ENCODE assay signal across 16 cellular contexts in the genomic region with DNA sequence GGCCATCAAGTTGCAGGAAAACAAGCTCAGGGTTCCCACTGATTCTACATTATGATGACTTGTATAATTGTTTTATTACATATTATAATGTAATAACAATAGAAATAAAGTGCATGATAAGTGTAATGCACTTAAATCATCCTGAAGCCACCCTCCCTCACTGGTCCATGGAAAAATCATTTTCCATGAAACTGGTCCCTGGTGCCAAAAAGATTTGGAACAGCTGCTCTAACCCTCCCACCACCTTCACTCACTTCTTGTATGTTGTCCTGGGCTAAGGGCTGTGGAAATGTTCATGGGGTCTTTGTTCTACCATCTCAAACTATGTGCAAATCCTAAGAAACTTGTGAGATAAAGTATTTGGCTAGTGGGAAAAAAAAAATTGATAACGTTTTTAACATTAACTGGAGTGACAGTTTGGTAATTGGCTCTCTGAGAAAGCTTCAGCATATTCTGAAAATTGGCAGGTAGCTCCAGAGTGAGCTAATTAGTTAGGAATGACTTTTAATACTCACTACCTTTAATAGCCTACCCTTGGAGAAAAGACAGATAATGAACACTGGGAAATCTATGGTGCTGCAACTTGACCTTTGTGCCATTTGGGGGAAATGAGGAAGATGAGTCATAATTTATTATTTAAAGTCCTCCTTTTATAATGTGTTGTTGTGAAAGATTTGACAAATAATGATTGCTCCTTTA.
DNase-seq lines count a peak whose midpoint lies in the region; ATAC-seq, FAIRE-seq and TF ChIP-seq lines count a peak whose summit lies in the region.
"Had no signal": no experiment of that assay in that cellular context is flagged by ENCODE, and none has a peak within 500 bp of the region (broad histone marks: within the 10 kb centered on the region; RNA-seq: fewer than 3 reads in every experiment).

No MANE protein-coding gene starts in this region.

- no peaks in the 10 kb centered on the region for H3K9me3 ChIP-seq in A673 (ENCODE audit: low read depth, low read length, poor library complexity, severe bottlenecking)
- H3K9me3 ChIP-seq in HCT116 (ENCODE audit: control insufficient read depth in 1 of 2, insufficient read depth in 1 of 2, low read depth in 1 of 2, low read length in 2 of 2), result no peaks in the 10 kb centered on the region
- no peaks in the 10 kb centered on the region for H3K9me3 ChIP-seq in astrocyte (ENCODE audit: insufficient read depth, low read depth, low read length)
- no peaks in the 10 kb centered on the region for H3K9me3 ChIP-seq in keratinocyte (ENCODE audit: control insufficient read depth, low read depth, low read length)

- peaks cover 6% of the 10 kb centered on the region for H3K36me3 Mint-ChIP-seq in astrocyte (ENCODE audit: low read depth, unreplicated experiment)
- H3K36me3 Mint-ChIP-seq: activated naive CD8-positive, alpha-beta T cell treated with anti-CD3 and anti-CD28 coated beads, Interleukin-2, amount 10 ng/mL, durations not matched to agents 7 days and 5 days had no signal

- peak overlapping the region; percentile 54 for H3K4me2 ChIP-seq in HCT116 (ENCODE audit: low read length)
- no peak overlapping the region for H3K4me2 ChIP-seq in astrocyte (ENCODE audit: low read length)
- H3K4me2 ChIP-seq in keratinocyte (ENCODE audit: control insufficient read depth, extremely low read depth, insufficient read depth, low read depth, low read length), result peak overlapping the region; percentile 72

- no peaks in the 10 kb centered on the region for H3K27me3 ChIP-seq in A673 (replicated peaks; ENCODE audit: insufficient read depth, low read depth, low read length, poor library complexity)
- no peaks in the 10 kb centered on the region for H3K27me3 ChIP-seq in HCT116 (ENCODE audit: insufficient read depth, low read length)
- H3K27me3 ChIP-seq in astrocyte (ENCODE audit: insufficient read depth, low read length), result no peaks in the 10 kb centered on the region
- no peaks in the 10 kb centered on the region for H3K27me3 ChIP-seq in keratinocyte (ENCODE audit: control insufficient read depth, extremely low read depth, insufficient read depth, low read length)

- TF ChIP-seq CTCF in A673 (conservative IDR thresholded peaks at IDR 0.05; ENCODE audit: low read depth, low read length) (no peak), HCT116 (IDR thresholded peaks at IDR 0.05 in 2 of 3, conservative IDR thresholded peaks at IDR 0.05 in 1 of 3; ENCODE audit: borderline replicate concordance in 1 of 3, insufficient read depth in 1 of 3, low read depth in 2 of 3, low read length in 2 of 3) (no peak), astrocyte (IDR thresholded peaks at IDR 0.05; ENCODE audit: insufficient read depth, low read depth, low read length) (no peak), keratinocyte (optimal IDR thresholded peaks at IDR 0.05 in 1 of 3, IDR thresholded peaks at IDR 0.05 in 1 of 3, conservative IDR thresholded peaks at IDR 0.05 in 1 of 3; ENCODE audit: extremely low read depth in 1 of 3, insufficient read depth in 2 of 3, low read length in 3 of 3) (no peak)

- H3K27ac ChIP-seq in A673 (ENCODE audit: low read depth, low read length, poor library complexity, severe bottlenecking) (no peak overlapping the region), HCT116 (ENCODE audit: low read depth, low read length) (peak overlapping the region; percentile 68), astrocyte (ENCODE audit: low read depth, low read length) (no peak overlapping the region), keratinocyte (ENCODE audit: control insufficient read depth, insufficient read depth, low read length) (peak overlapping the region; percentile 75), substantia nigra (ENCODE audit: low read depth, low read length, poor library complexity, severe bottlenecking) (no peak overlapping the region)
- H3K27ac ChIP-seq: SK-N-MC, WERI-Rb-1 had no signal

- H3K27me3 Mint-ChIP-seq in astrocyte (ENCODE audit: low read depth, unreplicated experiment), result no peaks in the 10 kb centered on the region
- H3K27me3 Mint-ChIP-seq: activated naive CD8-positive, alpha-beta T cell treated with anti-CD3 and anti-CD28 coated beads, Interleukin-2, amount 10 ng/mL, durations not matched to agents 7 days and 5 days had no signal

- RAD21 ChIA-PET in HCT116 (lab: Charles Lee; ENCODE audit: low non-redundant PET in 1 of 2, low total read pairs in 2 of 2, uncharacterized antibody in 2 of 2, unreplicated experiment in 2 of 2), result no interaction called here

- intact Hi-C loops in A673 (cut with micrococcal nuclease; ENCODE audit: unreplicated experiment), result no loop called here
- intact Hi-C loops in HCT116 (cut with micrococcal nuclease), result no loop called here

- dilution Hi-C loops in keratinocyte (cut with MboI; ENCODE audit: extremely low pct_ligation_motif_present, low sequenced_read_pairs), result no loop called here

- H3K9me2 ChIP-seq in HCT116 (ENCODE audit: insufficient read depth), result no peaks in the 10 kb centered on the region

- H4K20me1 ChIP-seq in HCT116 (ENCODE audit: insufficient read depth) (no peaks in the 10 kb centered on the region), astrocyte (ENCODE audit: insufficient read depth, low read length) (no peaks in the 10 kb centered on the region), keratinocyte (ENCODE audit: control insufficient read depth, extremely low read depth, insufficient read depth, low read length) (no peaks in the 10 kb centered on the region)

- FAIRE-seq in astrocyte (lab: Jason Lieb, UNC), result no peak
- FAIRE-seq in keratinocyte (lab: Jason Lieb, UNC), result peak; percentile 13
- FAIRE-seq: islet of Langerhans had no signal

- H3K79me2 ChIP-seq in HCT116 (ENCODE audit: insufficient read depth, low read length) (no peaks in the 10 kb centered on the region), astrocyte (ENCODE audit: insufficient read depth, low read length) (no peaks in the 10 kb centered on the region), keratinocyte (ENCODE audit: control insufficient read depth, insufficient read depth, low read length) (no peaks in the 10 kb centered on the region)

- H3K9me3 Mint-ChIP-seq in astrocyte (ENCODE audit: unreplicated experiment), result peaks cover 8% of the 10 kb centered on the region
- H3K9me3 Mint-ChIP-seq: activated naive CD8-positive, alpha-beta T cell treated with anti-CD3 and anti-CD28 coated beads, Interleukin-2, amount 10 ng/mL, durations not matched to agents 7 days and 5 days had no signal

- peaks cover 13% of the 10 kb centered on the region for H3K4me1 Mint-ChIP-seq in astrocyte (ENCODE audit: low read depth, unreplicated experiment)
- H3K4me1 Mint-ChIP-seq: activated naive CD8-positive, alpha-beta T cell treated with anti-CD3 and anti-CD28 coated beads, Interleukin-2, amount 10 ng/mL, durations not matched to agents 7 days and 5 days had no signal

- CTCF ChIA-PET in A673 (lab: Charles Lee), result no interaction called here
- CTCF ChIA-PET in HCT116 (lab: Charles Lee), result no interaction called here

- no peak overlapping the region for H3K4me3 ChIP-seq in A673 (ENCODE audit: low read depth, low read length, poor library complexity, severe bottlenecking)
- H3K4me3 ChIP-seq in HCT116 (replicated peaks in 1 of 2; ENCODE audit: low read depth in 1 of 2, low read length in 2 of 2), result peak overlapping the region in 1 of 2 experiments; percentile 9; a peak in 1 of 4 replicates
- no peak overlapping the region for H3K4me3 ChIP-seq in astrocyte (ENCODE audit: insufficient read depth, low read depth, low read length)
- no peak overlapping the region for H3K4me3 ChIP-seq in keratinocyte (ENCODE audit: control insufficient read depth in 2 of 3, extremely low read depth in 1 of 3, insufficient read depth in 2 of 3, low read depth in 1 of 3, low read length in 3 of 3)
- H3K4me3 ChIP-seq: SK-N-MC had no signal

- no peak for TF ChIP-seq POLR2A in HCT116 (IDR thresholded peaks at IDR 0.05; ENCODE audit: borderline replicate concordance, extremely low read depth, insufficient read depth, insufficient read length)

- H3K9ac ChIP-seq in HCT116 (ENCODE audit: low read length) (no peak overlapping the region), astrocyte (ENCODE audit: low read length) (no peak overlapping the region), keratinocyte (ENCODE audit: control insufficient read depth, extremely low read depth, insufficient read depth, low read length) (no peak overlapping the region)

- no peak for TF ChIP-seq RAD21 in HCT116 (IDR thresholded peaks at IDR 0.05; ENCODE audit: low read depth)

- H2AFZ ChIP-seq in HCT116 (ENCODE audit: low read depth, low read length, poor library complexity, severe bottlenecking) (no peak overlapping the region), astrocyte (ENCODE audit: low read depth, low read length) (no peak overlapping the region), keratinocyte (ENCODE audit: control insufficient read depth, low read length) (no peak overlapping the region)

- BruUV-seq in A673 (replicated peaks; lab: Mats Ljungman, UMichigan) (no TSS peak), HCT116 (replicated peaks; lab: Mats Ljungman, UMichigan) (no TSS peak)

- H3K36me3 ChIP-seq in A673 (ENCODE audit: insufficient read depth, low read length, poor library complexity, severe bottlenecking) (no peaks in the 10 kb centered on the region), HCT116 (ENCODE audit: control insufficient read depth in 1 of 2, insufficient read depth in 2 of 2, low read length in 2 of 2) (no peaks in the 10 kb centered on the region), astrocyte (ENCODE audit: insufficient read depth, low read length) (no peaks in the 10 kb centered on the region), keratinocyte (ENCODE audit: control insufficient read depth in 2 of 2, extremely low read depth in 1 of 2, insufficient read depth in 2 of 2, low read length in 2 of 2) (peaks cover 0 to 3% of the 10 kb centered on the region in 2 experiments)
- H3K36me3 ChIP-seq: WERI-Rb-1 had no signal

- H3K4me3 Mint-ChIP-seq in astrocyte (ENCODE audit: unreplicated experiment), result no peak overlapping the region
- H3K4me3 Mint-ChIP-seq: activated naive CD8-positive, alpha-beta T cell treated with anti-CD3 and anti-CD28 coated beads, Interleukin-2, amount 10 ng/mL, durations not matched to agents 7 days and 5 days had no signal

- DNase-seq in A673 (ENCODE audit: low spot score), result peak; percentile 40
- DNase-seq in HCT116 (ENCODE audit: low read depth, low spot score), result peak; percentile 18
- peak; percentile 68 for DNase-seq in astrocyte (ENCODE audit: low read depth)
- no peak for DNase-seq in keratinocyte (ENCODE audit: low read depth, low spot score)
- DNase-seq in substantia nigra (lab: John Stamatoyannopoulos, UW), result no peak
- DNase-seq in SIG-M5 treated with dmso at 0.1 percent for 504 hours (lab: John Stamatoyannopoulos, UW; ENCODE audit: unreplicated experiment), result no peak
- DNase-seq: activated naive CD8-positive, alpha-beta T cell treated with anti-CD3 and anti-CD28 coated beads, Interleukin-2, amount 10 ng/mL, durations not matched to agents 7 days and 5 days; C1 segment of cervical spinal cord; NCI-H1092; NCI-H774; stimulated activated naive CD4-positive, alpha-beta T cell treated with Interleukin-2 at 50 U/mL for 16 hours; WERI-Rb-1 had no signal

- ATAC-seq in HCT116 (peak; percentile 51), HG03469 (IDR thresholded peaks at IDR 0.05; ENCODE audit: unreplicated experiment) (no peak), GM19397 (IDR thresholded peaks at IDR 0.05; ENCODE audit: unreplicated experiment) (no peak)

- no peaks in the 10 kb centered on the region for H3K9me1 ChIP-seq in keratinocyte (ENCODE audit: control insufficient read depth, extremely low read depth, insufficient read depth, low read length)

- no peaks in the 10 kb centered on the region for H3K4me1 ChIP-seq in A673 (ENCODE audit: insufficient read depth, low read length, poor library complexity, severe bottlenecking)
- peaks cover 55 to 56% of the 10 kb centered on the region in 2 experiments for H3K4me1 ChIP-seq in HCT116 (ENCODE audit: control insufficient read depth in 1 of 2, insufficient read depth in 2 of 2, low read length in 2 of 2)
- H3K4me1 ChIP-seq in astrocyte (ENCODE audit: insufficient read depth, low read length), result peaks cover 11% of the 10 kb centered on the region
- H3K4me1 ChIP-seq in keratinocyte (ENCODE audit: control insufficient read depth, extremely low read depth, insufficient read depth, low read length), result peaks cover 38% of the 10 kb centered on the region

- POLR2A ChIA-PET in A673 (lab: Charles Lee; ENCODE audit: low non-redundant PET) (interaction anchor here (0.6 kb wide), 1 partner anchor 15 kb away, joined by 5 read pairs; no protein-coding TSS in a partner anchor), HCT116 (lab: Charles Lee) (no interaction called here)

- no peak overlapping the region for H3K27ac Mint-ChIP-seq in astrocyte (ENCODE audit: unreplicated experiment)

Comparison
In these comparisons a context has a peak if more than half of its experiments do, and no peak if none do; other contexts are left out.
1. DNase-seq: peak in A673 (single experiment), HCT116 (single experiment) and astrocyte (single experiment); none in keratinocyte (single experiment), substantia nigra (0 of 49) and SIG-M5 treated with dmso at 0.1 percent for 504 hours (single experiment).
2. H3K27ac ChIP-seq: peak in HCT116 (single experiment) and keratinocyte (single experiment); none in A673 (single experiment), astrocyte (single experiment) and substantia nigra (single experiment).